In genomic region chr1:47978486-47978885, GRCh38 we compare ENCODE assay signal across 24 cellular contexts. TPM values are rescaled to one million over a fixed set of nuclear protein-coding genes. Genes with fewer than 3 reads are reported as not detected.
"Had no signal": no experiment of that assay in that cellular context is flagged by ENCODE, and none has a peak within 500 bp of the region (broad histone marks: within the 10 kb centered on the region; RNA-seq: fewer than 3 reads in every experiment).

No MANE protein-coding gene starts in this region.

- H3K4me3 ChIP-seq: adrenal gland, esophagus muscularis mucosa, left lung, psoas muscle, skin epidermis, tibial nerve, vagina had no signal

- H3K27me3 ChIP-seq: adrenal gland, esophagus muscularis mucosa, tibial nerve, vagina had no signal

- H3K9me3 ChIP-seq: adrenal gland, esophagus muscularis mucosa, left lung, psoas muscle, tibial nerve, vagina had no signal

- H3K4me1 ChIP-seq: adrenal gland, left lung, psoas muscle, vagina had no signal

- DNase-seq: activated CD4-positive, alpha-beta T cell treated with anti-CD3 and anti-CD28 coated beads, Interleukin-2, amount 10 ng/mL, durations not matched to agents 7 days and 5 days; activated CD8-positive, alpha-beta memory T cell treated with anti-CD3 and anti-CD28 coated beads, Interleukin-2, amount 50 U/mL, for 4 hours; activated effector memory CD4-positive, alpha-beta T cell treated with anti-CD3 and anti-CD28 coated beads, Interleukin-2, amount 50 U/mL, for 16 hours; activated naive CD4-positive, alpha-beta T cell treated with anti-CD3 and anti-CD28 coated beads, Interleukin-2, amount 50 U/mL, for 16 hours; activated T-cell treated with anti-CD3 and anti-CD28 coated beads, Interleukin-2, amount 50 U/mL, for 48 hours; effector CD8-positive, alpha-beta T cell; foreskin melanocyte; glutamatergic neuron; kidney; left lung; naive B cell; psoas muscle; right cardiac atrium; stimulated activated CD4-positive, alpha-beta T cell treated with anti-CD3 and anti-CD28 coated beads, Interleukin-15, amount 100 ng/mL, for 24 hours; stimulated activated CD4-positive, alpha-beta T cell treated with anti-CD3 and anti-CD28 coated beads, Interleukin-2, amount 100 ng/mL, for 48 hours; T1000 had no signal

- H3K27ac ChIP-seq: adrenal gland, left lung, psoas muscle, tibial nerve, vagina had no signal

- H3K36me3 ChIP-seq: adrenal gland, esophagus muscularis mucosa, left lung, tibial nerve, vagina had no signal

RNA-seq across cellular contexts. Expression of gene TRABD2B, which starts 18.7 kb away (rescaled TPM):
- total RNA-seq: activated CD4-positive, alpha-beta T cell treated with anti-CD3 and anti-CD28 coated beads, Interleukin-2, amount 10 ng/mL, durations not matched to agents 7 days and 5 days; endothelial cell of umbilical vein; lung microvascular endothelial cell; T-helper 1 cell treated with Interleukin-12 subunit alpha and Interleukin-12 subunit beta and Interleukin-4 antibody, amounts not matched to agents 30 ng/mL and 1 ng/mL, for 36 hours had no signal
- polyA plus RNA-seq: endothelial cell of umbilical vein had no signal
